1 cellular context compared by ENCODE assay signal in the genomic region with DNA sequence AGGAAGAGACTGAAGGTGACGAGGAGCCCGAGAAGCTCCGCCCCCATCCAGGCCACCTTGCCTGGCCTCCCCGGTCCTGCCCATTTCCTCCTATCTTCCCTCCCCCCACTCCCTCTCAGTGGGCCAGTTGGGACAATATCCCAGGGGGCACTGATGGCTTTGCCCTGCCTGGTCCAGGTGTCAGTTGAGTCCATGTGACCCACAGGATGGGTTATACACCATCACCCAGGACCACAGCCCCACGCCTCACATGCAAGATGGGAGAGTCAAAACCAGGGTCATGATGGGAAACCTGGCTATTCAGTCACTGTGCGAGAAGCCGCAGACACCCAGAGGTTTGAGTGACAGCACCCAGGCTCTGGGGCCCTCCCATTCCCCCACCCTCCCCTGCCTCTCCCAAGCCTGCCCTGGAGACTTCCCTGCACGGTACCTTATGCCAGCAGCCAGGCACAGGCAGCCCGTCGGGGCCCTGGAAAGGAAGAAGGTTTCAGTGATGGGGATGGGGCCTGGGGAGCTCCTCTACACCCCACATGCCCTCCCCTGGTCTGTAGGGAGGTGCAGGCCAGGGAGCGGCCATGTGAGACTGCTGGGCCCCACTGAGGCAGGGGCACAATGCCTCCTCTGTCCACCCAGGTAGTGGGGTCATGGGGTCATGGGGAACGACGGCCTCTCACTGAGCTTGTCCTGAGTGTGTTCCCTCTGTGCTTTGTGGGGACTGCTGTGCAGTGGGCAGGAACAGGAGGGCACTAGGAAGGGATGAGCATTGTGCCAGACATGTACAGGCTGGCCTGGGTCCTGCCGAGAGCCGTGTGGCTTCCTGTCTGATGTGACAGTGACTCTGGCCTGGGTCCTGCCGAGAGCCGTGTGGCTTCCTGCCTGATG.
TF ChIP-seq lines count a peak whose summit lies in the region.

No MANE protein-coding gene starts in this region.

TF ChIP-seq in HepG2, 621 proteins besides CTCF, POLR2A, EP300 and RAD21 (continued from another document):
- TF ChIP-seq, protein P1, sequence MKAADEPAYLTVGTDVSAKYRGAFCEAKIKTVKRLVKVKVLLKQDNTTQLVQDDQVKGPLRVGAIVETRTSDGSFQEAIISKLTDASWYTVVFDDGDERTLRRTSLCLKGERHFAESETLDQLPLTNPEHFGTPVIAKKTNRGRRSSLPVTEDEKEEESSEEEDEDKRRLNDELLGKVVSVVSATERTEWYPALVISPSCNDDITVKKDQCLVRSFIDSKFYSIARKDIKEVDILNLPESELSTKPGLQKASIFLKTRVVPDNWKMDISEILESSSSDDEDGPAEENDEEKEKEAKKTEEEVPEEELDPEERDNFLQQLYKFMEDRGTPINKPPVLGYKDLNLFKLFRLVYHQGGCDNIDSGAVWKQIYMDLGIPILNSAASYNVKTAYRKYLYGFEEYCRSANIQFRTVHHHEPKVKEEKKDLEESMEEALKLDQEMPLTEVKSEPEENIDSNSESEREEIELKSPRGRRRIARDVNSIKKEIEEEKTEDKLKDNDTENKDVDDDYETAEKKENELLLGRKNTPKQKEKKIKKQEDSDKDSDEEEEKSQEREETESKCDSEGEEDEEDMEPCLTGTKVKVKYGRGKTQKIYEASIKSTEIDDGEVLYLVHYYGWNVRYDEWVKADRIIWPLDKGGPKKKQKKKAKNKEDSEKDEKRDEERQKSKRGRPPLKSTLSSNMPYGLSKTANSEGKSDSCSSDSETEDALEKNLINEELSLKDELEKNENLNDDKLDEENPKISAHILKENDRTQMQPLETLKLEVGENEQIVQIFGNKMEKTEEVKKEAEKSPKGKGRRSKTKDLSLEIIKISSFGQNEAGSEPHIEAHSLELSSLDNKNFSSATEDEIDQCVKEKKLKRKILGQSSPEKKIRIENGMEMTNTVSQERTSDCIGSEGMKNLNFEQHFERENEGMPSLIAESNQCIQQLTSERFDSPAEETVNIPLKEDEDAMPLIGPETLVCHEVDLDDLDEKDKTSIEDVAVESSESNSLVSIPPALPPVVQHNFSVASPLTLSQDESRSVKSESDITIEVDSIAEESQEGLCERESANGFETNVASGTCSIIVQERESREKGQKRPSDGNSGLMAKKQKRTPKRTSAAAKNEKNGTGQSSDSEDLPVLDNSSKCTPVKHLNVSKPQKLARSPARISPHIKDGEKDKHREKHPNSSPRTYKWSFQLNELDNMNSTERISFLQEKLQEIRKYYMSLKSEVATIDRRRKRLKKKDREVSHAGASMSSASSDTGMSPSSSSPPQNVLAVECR (CRISPR knock-in tag; IDR thresholded peaks at IDR 0.05; ENCODE audit: borderline replicate concordance): no peak
- peak; percentile 56; the same call in 1 of the 2 replicates for TF ChIP-seq ZFY (CRISPR knock-in tag; IDR thresholded peaks at IDR 0.05)
- peak; percentile 19; the same call in 1 of the 2 replicates for TF ChIP-seq SALL1 (CRISPR knock-in tag; IDR thresholded peaks at IDR 0.05)
- TF ChIP-seq AGO2 (optimal IDR thresholded peaks at IDR 0.05; ENCODE audit: low read depth, low read length): no peak
- TF ChIP-seq ZKSCAN5 (CRISPR knock-in tag; IDR thresholded peaks at IDR 0.05): no peak
- TF ChIP-seq DNMT3B (CRISPR knock-in tag; conservative IDR thresholded peaks at IDR 0.05): no peak
- TF ChIP-seq RCOR2 (CRISPR knock-in tag; IDR thresholded peaks at IDR 0.05): no peak
- no peak for TF ChIP-seq ZNF10 (CRISPR knock-in tag; IDR thresholded peaks at IDR 0.05; ENCODE audit: borderline replicate concordance, low read depth)
- TF ChIP-seq KDM5B (CRISPR knock-in tag; IDR thresholded peaks at IDR 0.05; ENCODE audit: borderline replicate concordance): no peak
- no peak for TF ChIP-seq JUN (CRISPR knock-in tag; IDR thresholded peaks at IDR 0.05)
- TF ChIP-seq ZFAT (CRISPR knock-in tag; conservative IDR thresholded peaks at IDR 0.05): no peak
- no peak for TF ChIP-seq ZNF124 (CRISPR knock-in tag; IDR thresholded peaks at IDR 0.05)
- TF ChIP-seq ZNF335 (CRISPR knock-in tag; IDR thresholded peaks at IDR 0.05): peak; percentile 65; the same call in 1 of the 2 replicates
- TF ChIP-seq, protein P2, sequence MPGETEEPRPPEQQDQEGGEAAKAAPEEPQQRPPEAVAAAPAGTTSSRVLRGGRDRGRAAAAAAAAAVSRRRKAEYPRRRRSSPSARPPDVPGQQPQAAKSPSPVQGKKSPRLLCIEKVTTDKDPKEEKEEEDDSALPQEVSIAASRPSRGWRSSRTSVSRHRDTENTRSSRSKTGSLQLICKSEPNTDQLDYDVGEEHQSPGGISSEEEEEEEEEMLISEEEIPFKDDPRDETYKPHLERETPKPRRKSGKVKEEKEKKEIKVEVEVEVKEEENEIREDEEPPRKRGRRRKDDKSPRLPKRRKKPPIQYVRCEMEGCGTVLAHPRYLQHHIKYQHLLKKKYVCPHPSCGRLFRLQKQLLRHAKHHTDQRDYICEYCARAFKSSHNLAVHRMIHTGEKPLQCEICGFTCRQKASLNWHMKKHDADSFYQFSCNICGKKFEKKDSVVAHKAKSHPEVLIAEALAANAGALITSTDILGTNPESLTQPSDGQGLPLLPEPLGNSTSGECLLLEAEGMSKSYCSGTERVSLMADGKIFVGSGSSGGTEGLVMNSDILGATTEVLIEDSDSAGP (CRISPR knock-in tag; IDR thresholded peaks at IDR 0.05; ENCODE audit: borderline replicate concordance): peak; percentile 58; the same call in 1 of the 2 replicates
- TF ChIP-seq GABPB1 (CRISPR knock-in tag; IDR thresholded peaks at IDR 0.05): peak; percentile 49; the same call in 1 of the 2 replicates
- TF ChIP-seq KDM5A (IDR thresholded peaks at IDR 0.05; ENCODE audit: borderline replicate concordance, low read length): no peak
- TF ChIP-seq ZNF292 (CRISPR knock-in tag; IDR thresholded peaks at IDR 0.05; ENCODE audit: borderline replicate concordance, low read depth): peak; percentile 47; the same call in 1 of the 2 replicates
- TF ChIP-seq, protein P3, sequence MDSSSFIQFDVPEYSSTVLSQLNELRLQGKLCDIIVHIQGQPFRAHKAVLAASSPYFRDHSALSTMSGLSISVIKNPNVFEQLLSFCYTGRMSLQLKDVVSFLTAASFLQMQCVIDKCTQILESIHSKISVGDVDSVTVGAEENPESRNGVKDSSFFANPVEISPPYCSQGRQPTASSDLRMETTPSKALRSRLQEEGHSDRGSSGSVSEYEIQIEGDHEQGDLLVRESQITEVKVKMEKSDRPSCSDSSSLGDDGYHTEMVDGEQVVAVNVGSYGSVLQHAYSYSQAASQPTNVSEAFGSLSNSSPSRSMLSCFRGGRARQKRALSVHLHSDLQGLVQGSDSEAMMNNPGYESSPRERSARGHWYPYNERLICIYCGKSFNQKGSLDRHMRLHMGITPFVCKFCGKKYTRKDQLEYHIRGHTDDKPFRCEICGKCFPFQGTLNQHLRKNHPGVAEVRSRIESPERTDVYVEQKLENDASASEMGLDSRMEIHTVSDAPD (CRISPR knock-in tag; IDR thresholded peaks at IDR 0.05): no peak
- TF ChIP-seq, protein P4, sequence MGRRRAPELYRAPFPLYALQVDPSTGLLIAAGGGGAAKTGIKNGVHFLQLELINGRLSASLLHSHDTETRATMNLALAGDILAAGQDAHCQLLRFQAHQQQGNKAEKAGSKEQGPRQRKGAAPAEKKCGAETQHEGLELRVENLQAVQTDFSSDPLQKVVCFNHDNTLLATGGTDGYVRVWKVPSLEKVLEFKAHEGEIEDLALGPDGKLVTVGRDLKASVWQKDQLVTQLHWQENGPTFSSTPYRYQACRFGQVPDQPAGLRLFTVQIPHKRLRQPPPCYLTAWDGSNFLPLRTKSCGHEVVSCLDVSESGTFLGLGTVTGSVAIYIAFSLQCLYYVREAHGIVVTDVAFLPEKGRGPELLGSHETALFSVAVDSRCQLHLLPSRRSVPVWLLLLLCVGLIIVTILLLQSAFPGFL (CRISPR knock-in tag; IDR thresholded peaks at IDR 0.05): no peak
- 0 out of 2 replicates have a peak, but pooled peaks have one; percentile 24 for TF ChIP-seq NR2F6 (IDR thresholded peaks at IDR 0.05)
- TF ChIP-seq NR2F6 (CRISPR knock-in tag; IDR thresholded peaks at IDR 0.05): peak; percentile 27; the same call in 1 of the 2 replicates
- 0 out of 2 replicates have a peak, but pooled peaks have one; percentile 23 for TF ChIP-seq SPEN (CRISPR knock-in tag; IDR thresholded peaks at IDR 0.05; ENCODE audit: low read depth)
- TF ChIP-seq, protein P5, sequence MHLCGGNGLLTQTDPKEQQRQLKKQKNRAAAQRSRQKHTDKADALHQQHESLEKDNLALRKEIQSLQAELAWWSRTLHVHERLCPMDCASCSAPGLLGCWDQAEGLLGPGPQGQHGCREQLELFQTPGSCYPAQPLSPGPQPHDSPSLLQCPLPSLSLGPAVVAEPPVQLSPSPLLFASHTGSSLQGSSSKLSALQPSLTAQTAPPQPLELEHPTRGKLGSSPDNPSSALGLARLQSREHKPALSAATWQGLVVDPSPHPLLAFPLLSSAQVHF (CRISPR knock-in tag; IDR thresholded peaks at IDR 0.05): no peak
- TF ChIP-seq PHF8 (CRISPR knock-in tag; IDR thresholded peaks at IDR 0.05): peak; percentile 13; the same call in 1 of the 2 replicates
TF ChIP-seq in HepG2: peak in this region for 17.
